ENCODE assay signal across 8 cellular contexts in genomic region chr1:225810579-225811538, GRCh38. TPM values are rescaled to one million over a fixed set of nuclear protein-coding genes. Genes with fewer than 3 reads are reported as not detected.
DNase-seq lines count a peak whose midpoint lies in the region; FAIRE-seq and TF ChIP-seq lines count a peak whose summit lies in the region.
"Not testable (repeated sequence)": the region's sequence is repeated elsewhere in the genome, so short reads cannot be mapped to it uniquely, and the experiment has no call there.

No MANE protein-coding gene starts in this region.

- DNase-seq in HT-29 (ENCODE audit: low spot score) (peak; percentile 68), RPMI8226 (peak; percentile 54), adipocyte (ENCODE audit: low read depth) (peak; percentile 24), endothelial cell (ENCODE audit: low spot score) (peak; percentile 34), nephron progenitor cell (peak; percentile 37)
- DNase-seq in kidney: not testable (repeated sequence)

- FAIRE-seq in kidney (lab: Jason Lieb, UNC): not testable (repeated sequence)

- H3K27me3 ChIP-seq in BLaER1 treated with 17β-estradiol and CSF1 and Interleukin-3, amounts not matched to agents 10 nM and 100 nM; adipocyte (replicated peaks; ENCODE audit: control insufficient read depth, insufficient read depth, low read length); subcutaneous abdominal adipose tissue (ENCODE audit: control insufficient read depth in 5 of 5, insufficient read depth in 4 of 5, low read length in 5 of 5): not testable (repeated sequence)

- peaks cover 21 to 33% (median 30%) of the 10 kb centered on the region in 10 experiments; a peak in 19 of 20 replicates for H3K4me1 ChIP-seq in BLaER1 treated with 17β-estradiol and CSF1 and Interleukin-3, amounts not matched to agents 10 nM and 100 nM
- H3K4me1 ChIP-seq in adipocyte (ENCODE audit: control insufficient read depth, insufficient read depth, low read length) (peaks cover 48% of the 10 kb centered on the region), kidney (ENCODE audit: control insufficient read depth in 1 of 2, insufficient read depth in 1 of 2, low read depth in 1 of 2, low read length in 2 of 2) (peaks cover 34 to 36% of the 10 kb centered on the region in 2 donors), subcutaneous abdominal adipose tissue (ENCODE audit: control insufficient read depth in 5 of 5, insufficient read depth in 5 of 5, low read length in 5 of 5) (peaks cover 31 to 61% (median 55%) of the 10 kb centered on the region in 5 donors)

- peak overlapping the region; percentile 72 to 84 (median 81) for H3K9ac ChIP-seq in BLaER1 treated with 17β-estradiol and CSF1 and Interleukin-3, amounts not matched to agents 10 nM and 100 nM
- H3K9ac ChIP-seq in adipocyte (ENCODE audit: low read length): peak overlapping the region; percentile 92
- H3K9ac ChIP-seq in kidney (ENCODE audit: low read length in 2 of 2): peak overlapping the region; percentile 60 to 75
- peak overlapping the region; percentile 26 to 83 (median 72) for H3K9ac ChIP-seq in subcutaneous abdominal adipose tissue (ENCODE audit: low read length in 5 of 5)

- H3K4me2 ChIP-seq in BLaER1 treated with 17β-estradiol and CSF1 and Interleukin-3, amounts not matched to agents 10 nM and 100 nM: peak overlapping the region; percentile 86 to 97 (median 93)

- H3K36me3 Mint-ChIP-seq in endothelial cell (ENCODE audit: low read depth, unreplicated experiment); nephron progenitor cell (ENCODE audit: low read depth): not testable (repeated sequence)

- not testable (repeated sequence) for H3K9me3 ChIP-seq in BLaER1 treated with 17β-estradiol and CSF1 and Interleukin-3, amounts not matched to agents 10 nM and 100 nM (replicated peaks in 1 of 11); adipocyte (ENCODE audit: control insufficient read depth, low read length); kidney (ENCODE audit: control insufficient read depth in 1 of 2, low read length in 2 of 2); subcutaneous abdominal adipose tissue (ENCODE audit: control insufficient read depth in 5 of 5, low read length in 5 of 5)

- H3K27ac Mint-ChIP-seq in endothelial cell (ENCODE audit: unreplicated experiment): not testable (repeated sequence)
- peak overlapping the region; percentile 64 for H3K27ac Mint-ChIP-seq in nephron progenitor cell

- intact Hi-C loops in kidney (cut with DNase I): not testable (repeated sequence)

- H3K9me3 Mint-ChIP-seq in endothelial cell (ENCODE audit: unreplicated experiment); nephron progenitor cell: not testable (repeated sequence)

- not testable (repeated sequence) for H3K36me3 ChIP-seq in BLaER1 treated with 17β-estradiol and CSF1 and Interleukin-3, amounts not matched to agents 10 nM and 100 nM; adipocyte (ENCODE audit: control insufficient read depth, insufficient read depth, low read length, severe bottlenecking); kidney (ENCODE audit: control insufficient read depth in 1 of 2, insufficient read depth in 2 of 2, low read length in 2 of 2); subcutaneous abdominal adipose tissue (ENCODE audit: control insufficient read depth in 5 of 5, insufficient read depth in 5 of 5, low read length in 5 of 5)

- H3K4me3 ChIP-seq in BLaER1 treated with 17β-estradiol and CSF1 and Interleukin-3, amounts not matched to agents 10 nM and 100 nM: peak overlapping the region; percentile 64 to 86 (median 74)
- H3K4me3 ChIP-seq in adipocyte (ENCODE audit: low read length) (peak overlapping the region; percentile 93), kidney (ENCODE audit: low read length in 2 of 2) (peak overlapping the region; percentile 73 to 79), subcutaneous abdominal adipose tissue (ENCODE audit: low read depth in 1 of 5, low read length in 5 of 5) (peak overlapping the region; percentile 75 to 85 (median 82))

- H3K27me3 Mint-ChIP-seq in endothelial cell (ENCODE audit: unreplicated experiment); nephron progenitor cell (ENCODE audit: low read depth, poor library complexity): not testable (repeated sequence)

- H3K27ac ChIP-seq in BLaER1 treated with 17β-estradiol and CSF1 and Interleukin-3, amounts not matched to agents 10 nM and 100 nM: peak overlapping the region in 9 of 11 experiments; percentile 41 to 78 (median 63); a peak in 12 of 22 replicates
- H3K27ac ChIP-seq in kidney (ENCODE audit: low read depth in 2 of 2, low read length in 2 of 2) (peak overlapping the region; percentile 84 to 85), subcutaneous abdominal adipose tissue (ENCODE audit: low read depth, low read length) (peak overlapping the region; percentile 91)

- H3K4me3 Mint-ChIP-seq in endothelial cell (ENCODE audit: unreplicated experiment) (peak overlapping the region; percentile 93), nephron progenitor cell (peak overlapping the region; percentile 92)

- H3K4me1 Mint-ChIP-seq in endothelial cell (ENCODE audit: unreplicated experiment) (peaks cover 25% of the 10 kb centered on the region), nephron progenitor cell (peaks cover 50% of the 10 kb centered on the region)

- H4K20me1 ChIP-seq in BLaER1 treated with 17β-estradiol and CSF1 and Interleukin-3, amounts not matched to agents 10 nM and 100 nM: peaks cover 0 to 13% (median 5%) of the 10 kb centered on the region in 11 experiments; a peak in 8 of 22 replicates

- TF ChIP-seq CTCF in endothelial cell (IDR thresholded peaks at IDR 0.05; ENCODE audit: unreplicated experiment); kidney (IDR thresholded peaks at IDR 0.05; ENCODE audit: borderline replicate concordance, extremely low read depth, insufficient read depth); nephron progenitor cell (IDR thresholded peaks at IDR 0.05): not testable (repeated sequence)

RNA-seq across cellular contexts. Expression of gene EPHX1, which starts 0.9 kb away (rescaled TPM):
- 54.2 and 64.2 TPM in 2 replicates for total RNA-seq in HT-29 (2014; rRNA removed; shearing (Covaris generic))
- total RNA-seq in endothelial cell (ENCODE audit: unreplicated experiment): 45.0 TPM
- total RNA-seq in kidney: 78.6 TPM
- polyA plus RNA-seq in kidney (ENCODE audit: insufficient read depth, low read depth, low replicate concordance): 178 TPM

RNA-seq across cellular contexts. Expression of gene SRP9, which starts 33.2 kb away (rescaled TPM):
- total RNA-seq in HT-29 (2014; rRNA removed; shearing (Covaris generic)): 149 and 150 TPM in 2 replicates
- 252 TPM for total RNA-seq in endothelial cell (ENCODE audit: unreplicated experiment)
- total RNA-seq in kidney: 199 TPM
- 307 TPM for polyA plus RNA-seq in kidney (ENCODE audit: insufficient read depth, low read depth, low replicate concordance)
